8 cellular contexts compared by ENCODE assay signal in genomic region chr22:39152024-39152510, GRCh38. TPM values are rescaled to one million over a fixed set of nuclear protein-coding genes. Genes with fewer than 3 reads are reported as not detected.
DNase-seq lines count a peak whose midpoint lies in the region; ATAC-seq and TF ChIP-seq lines count a peak whose summit lies in the region.

No MANE protein-coding gene starts in this region.

- no peak overlapping the region for H2AFZ ChIP-seq in SK-N-SH (ENCODE audit: low read depth)

- H3K4me2 ChIP-seq in SK-N-SH = peak overlapping the region; percentile 65

- TF ChIP-seq CTCF in SK-N-SH (IDR thresholded peaks at IDR 0.05) (no peak), fibroblast of villous mesenchyme (IDR thresholded peaks at IDR 0.05; ENCODE audit: insufficient read depth, low read depth, low read length) (no peak), gastrocnemius medialis (IDR thresholded peaks at IDR 0.05 in 4 of 5, conservative IDR thresholded peaks at IDR 0.05 in 1 of 5) (no peak)

- no peak for DNase-seq in SK-N-SH
- no peak for DNase-seq in fibroblast of villous mesenchyme (ENCODE audit: low read depth)
- DNase-seq in gastrocnemius medialis = no peak
- no peak for DNase-seq in activated effector memory CD4-positive, alpha-beta T cell treated with Interleukin-2 at 50 U/mL for 16 hours
- no peak for DNase-seq in stimulated activated CD8-positive, alpha-beta memory T cell treated with anti-CD3 and anti-CD28 coated beads, Interleukin-4, amount 100 ng/mL, for 48 hours
- DNase-seq in activated CD4-positive, alpha-beta T cell treated with anti-CD3 and anti-CD28 coated beads for 48 hours = no peak

- no peak overlapping the region for H3K27ac ChIP-seq in SK-N-SH (ENCODE audit: low read depth in 2 of 2, low read length in 1 of 2)
- peak overlapping the region; percentile 94 to 99 (median 98) for H3K27ac ChIP-seq in gastrocnemius medialis

- ATAC-seq in gastrocnemius medialis (peak in 1 of 2 donors; percentile 0), HG02970 (IDR thresholded peaks at IDR 0.05; ENCODE audit: low FRiP score, unreplicated experiment) (no peak)

- CTCF ChIA-PET in SK-N-SH (lab: Yijun Ruan, JAX) = interaction anchor here (1.0 kb wide), 1 partner anchor 158 kb away, joined by 3 read pairs; no protein-coding TSS in a partner anchor

- no peak overlapping the region; the same call in 1 of the 2 replicates for H3K9ac ChIP-seq in SK-N-SH

- WGBS in SK-N-SH (ENCODE audit: low lambda C conversion rate) = 100% methylated on average over 1 of the region's 44 CpGs

- H3K27me3 ChIP-seq in SK-N-SH (ENCODE audit: insufficient read depth) (peaks cover 14% of the 10 kb centered on the region; the same call in 1 of the 2 replicates), gastrocnemius medialis (no peaks in the 10 kb centered on the region)

- no peaks in the 10 kb centered on the region for H3K36me3 ChIP-seq in SK-N-SH (replicated peaks in 1 of 2; ENCODE audit: control insufficient read depth in 1 of 2, insufficient read depth in 2 of 2, low read length in 1 of 2)
- H3K36me3 ChIP-seq in gastrocnemius medialis = peaks cover 0 to 6% of the 10 kb centered on the region in 2 donors

- POLR2A ChIA-PET in SK-N-SH (lab: Yijun Ruan, JAX) = interaction anchor here (1.8 kb wide), 1 partner anchor 166 kb away, joined by 5 read pairs; no protein-coding TSS in a partner anchor

- no peak for TF ChIP-seq EP300 in SK-N-SH (IDR thresholded peaks at IDR 0.05; ENCODE audit: borderline replicate concordance in 1 of 2, low read depth in 1 of 2, low read length in 1 of 2)

- no peaks in the 10 kb centered on the region for H3F3A ChIP-seq in SK-N-SH (replicated peaks; ENCODE audit: insufficient read depth)

- in situ Hi-C loops in gastrocnemius medialis (cut with MboI; ENCODE audit: low sequenced_read_pairs in 4 of 4) = loop anchor here in 2 of 4 donors (25.0 kb wide), 1 partner anchor 360 kb away; the partner anchor contains the start of genes ATF4 (in 2 of the 2) and MIEF1 (in 2 of the 2)

- intact Hi-C loops in gastrocnemius medialis (cut with DNase I; ENCODE audit: low total_unique reads) = loop anchor here (1.0 to 5.0 kb wide), 6 partner anchors 80 to 893 kb away; partner anchors contain the start of genes CBX6, RPL3 and RPS19BP1

- TF ChIP-seq POLR2A in GM15510 (IDR thresholded peaks at IDR 0.05; ENCODE audit: borderline replicate concordance, extremely low read depth, insufficient read length) = peak; percentile 9
- TF ChIP-seq POLR2A in gastrocnemius medialis (IDR thresholded peaks at IDR 0.05) = no peak

- H3K4me3 ChIP-seq in SK-N-SH (ENCODE audit: low read depth in 2 of 2, low read length in 1 of 2) = peak overlapping the region in 1 of 2 experiments; percentile 53; a peak in 3 of 4 replicates
- H3K4me3 ChIP-seq in fibroblast of villous mesenchyme (ENCODE audit: low read depth, low read length) = peak overlapping the region; percentile 68
- peak overlapping the region; percentile 79 to 98 (median 97) for H3K4me3 ChIP-seq in gastrocnemius medialis

- TF ChIP-seq RAD21 in SK-N-SH (IDR thresholded peaks at IDR 0.05; ENCODE audit: low read length) = no peak

- H3K4me1 ChIP-seq in SK-N-SH (ENCODE audit: control insufficient read depth in 1 of 2, insufficient read depth in 2 of 2, low read depth in 1 of 2, low read length in 1 of 2) = peaks cover 0 to 2% of the 10 kb centered on the region in 2 experiments; a peak in 1 of 4 replicates
- H3K4me1 ChIP-seq in gastrocnemius medialis = peaks cover 29 to 33% of the 10 kb centered on the region in 2 donors

- H4K20me1 ChIP-seq in SK-N-SH (ENCODE audit: insufficient read depth) = no peaks in the 10 kb centered on the region

- H3K9me3 ChIP-seq in SK-N-SH (no peaks in the 10 kb centered on the region), gastrocnemius medialis (no peaks in the 10 kb centered on the region)

- H3K9me2 ChIP-seq in SK-N-SH = no peaks in the 10 kb centered on the region

- H3K79me2 ChIP-seq in SK-N-SH (ENCODE audit: insufficient read depth) = no peaks in the 10 kb centered on the region

TF ChIP-seq in SK-N-SH, 30 proteins besides CTCF, POLR2A, EP300 and RAD21 (continues in another document):
- TF ChIP-seq TEAD4 (IDR thresholded peaks at IDR 0.05; ENCODE audit: borderline replicate concordance, insufficient read depth) (no peak), TCF12 (IDR thresholded peaks at IDR 0.05) (no peak), TAF1 (IDR thresholded peaks at IDR 0.05; ENCODE audit: borderline replicate concordance, low read depth, low read length) (no peak), ELF1 (IDR thresholded peaks at IDR 0.05) (no peak), NFIC (IDR thresholded peaks at IDR 0.05; ENCODE audit: borderline replicate concordance) (no peak), ZBTB33 (IDR thresholded peaks at IDR 0.05; ENCODE audit: borderline replicate concordance, low read depth) (no peak), USF1 (IDR thresholded peaks at IDR 0.05; ENCODE audit: borderline replicate concordance, low read depth) (no peak), MEF2A (IDR thresholded peaks at IDR 0.05; ENCODE audit: borderline replicate concordance, low read depth) (no peak), GABPA (IDR thresholded peaks at IDR 0.05; ENCODE audit: low read depth) (no peak), RCOR1 (IDR thresholded peaks at IDR 0.05; ENCODE audit: low read length) (no peak), MAX (IDR thresholded peaks at IDR 0.05; ENCODE audit: low read depth) (no peak), MXI1 (IDR thresholded peaks at IDR 0.05; ENCODE audit: low read depth, low read length) (no peak), YY1 (IDR thresholded peaks at IDR 0.05; ENCODE audit: low read depth) (no peak), FOSL2 (IDR thresholded peaks at IDR 0.05; ENCODE audit: borderline replicate concordance, low read depth) (no peak), PBX3 (IDR thresholded peaks at IDR 0.05) (no peak), POLR2AphosphoS5 (IDR thresholded peaks at IDR 0.05; ENCODE audit: low read depth, low read length) (no peak)

RNA-seq across cellular contexts. Expression of gene CBX7, which starts 0.4 kb away (rescaled TPM):
- 2.3 and 2.7 TPM in 2 replicates for polyA plus RNA-seq in SK-N-SH (2012; rRNA removed)
- 1.4 and 2.3 TPM in 2 replicates for polyA plus RNA-seq in SK-N-SH (2012; cell fraction: cytosol; rRNA removed)
- 8.3 and 9.9 TPM in 2 replicates for polyA plus RNA-seq in SK-N-SH (2012; cell fraction: nucleus; rRNA removed)
- total RNA-seq in fibroblast of villous mesenchyme (3.9 and 5.2 TPM in 2 replicates), gastrocnemius medialis (10 to 100 TPM; 52.4 to 78.1 (median 62.3) TPM)

RNA-seq across cellular contexts. Expression of gene APOBEC3H, which starts 55.0 kb away (rescaled TPM):
- 0.18 and 0.49 TPM in 2 replicates for polyA plus RNA-seq in SK-N-SH (2012; rRNA removed)
- 0.18 and 0.33 TPM in 2 replicates for polyA plus RNA-seq in SK-N-SH (2012; cell fraction: cytosol; rRNA removed)
- 0.54 and 0.77 TPM in 2 replicates for polyA plus RNA-seq in SK-N-SH (2012; cell fraction: nucleus; rRNA removed)
- total RNA-seq in fibroblast of villous mesenchyme (not detected in 2 replicates), gastrocnemius medialis (not detected)

Comparison
In these comparisons a context has a peak if more than half of its experiments do, and no peak if none do; other contexts are left out.
1. H3K27ac ChIP-seq: peak in gastrocnemius medialis (4 of 4); none in SK-N-SH (0 of 2).